ENCODE assay signal across 27 cellular contexts in genomic region chr19:10398819-10399218, GRCh38. TPM values are rescaled to one million over a fixed set of nuclear protein-coding genes. Genes with fewer than 3 reads are reported as not detected.
A peak's percentile ranks its signal among the peaks of the same experiment; 100 is the strongest.
DNase-seq lines count a peak whose midpoint lies in the region; ATAC-seq, FAIRE-seq and TF ChIP-seq lines count a peak whose summit lies in the region.
"Had no signal": no experiment of that assay in that cellular context is flagged by ENCODE, and none has a peak within 500 bp of the region (broad histone marks: within the 10 kb centered on the region; RNA-seq: fewer than 3 reads in every experiment).

No MANE protein-coding gene starts in this region.

- peak overlapping the region; percentile 61 to 84 for H3K27ac ChIP-seq in right atrium auricular region
- peak overlapping the region; percentile 12; the same call in 1 of the 3 replicates for H3K27ac ChIP-seq in K562 (ENCODE audit: extremely low read depth, low read depth, low read length)
- peak overlapping the region; percentile 70 for H3K27ac ChIP-seq in skeletal muscle tissue (ENCODE audit: low read depth, low read length)
- H3K27ac ChIP-seq: 22Rv1, epithelial cell of prostate, skin epidermis, thoracic aorta had no signal

- H3K36me3 ChIP-seq in right atrium auricular region (peaks cover 21% of the 10 kb centered on the region), K562 (ENCODE audit: control insufficient read depth, insufficient read depth, low read length) (peaks cover 67% of the 10 kb centered on the region; the same call in 2 of the 3 replicates), skeletal muscle tissue (ENCODE audit: control insufficient read depth in 3 of 3, insufficient read depth in 3 of 3, low read length in 3 of 3) (peaks cover 9 to 22% (median 20%) of the 10 kb centered on the region in 3 donors)

- no peaks in the 10 kb centered on the region for H3K9me3 Mint-ChIP-seq in T-helper 2 cell treated with Interferon-gamma antibody and Interleukin-4, amounts not matched to agents 5 μg/mL and 100 μg/mL, for 36 hours
- H3K9me3 Mint-ChIP-seq: activated CD4-positive, alpha-beta memory T cell treated with anti-CD3 and anti-CD28 coated beads, Interleukin-2, amount 10 ng/mL, durations not matched to agents 7 days and 5 days; CD14-positive monocyte; stimulated activated naive CD8-positive, alpha-beta T cell treated with anti-CD3 and anti-CD28 coated beads, Interleukin-15, Interleukin-2, amounts not matched to agents 100 ng/mL and 50 ng/mL, for 24 hours had no signal

- DNase-seq in T-helper 2 cell treated with Interferon-gamma antibody and Interleukin-4, amounts not matched to agents 5 μg/mL and 100 μg/mL, for 36 hours (ENCODE audit: low spot score), result no peak
- DNase-seq in T-helper 2 cell (no peak), right atrium auricular region (ENCODE audit: low spot score) (no peak), left cardiac atrium (no peak), K562 (ENCODE audit: extremely low read depth in 1 of 4, low spot score in 3 of 4) (peak; percentile 36 to 61 (median 40)), NCI-H2171 treated with DMSO at 0.1 percent for 48 hours (lab: John Stamatoyannopoulos, UW) (no peak), NCI-H345 (lab: John Stamatoyannopoulos, UW) (no peak)
- DNase-seq: activated CD4-positive, alpha-beta memory T cell treated with anti-CD3 and anti-CD28 coated beads, Interleukin-2, amount 10 ng/mL, durations not matched to agents 7 days and 5 days; activated CD4-positive, alpha-beta T cell treated with anti-CD3 and anti-CD28 coated beads for 1 hour; activated gamma-delta T cell treated with Interleukin-2 at 50 U/mL for 16 hours; amygdala; DMS79 treated with DMSO at 0.1 percent for 48 hours; effector CD4-positive, alpha-beta T cell; GF-D8; Karpas-422; NCI-H2029 treated with DMSO at 0.1 percent for 48 hours; NCI-H526; occipital lobe; SHP77 treated with DMSO at 0.1 percent for 48 hours had no signal

- in situ Hi-C loops in K562 (cut with MboI), result no loop called here

- H3K27me3 Mint-ChIP-seq in T-helper 2 cell treated with Interferon-gamma antibody and Interleukin-4, amounts not matched to agents 5 μg/mL and 100 μg/mL, for 36 hours (ENCODE audit: low read depth), result no peaks in the 10 kb centered on the region
- H3K27me3 Mint-ChIP-seq: activated CD4-positive, alpha-beta memory T cell treated with anti-CD3 and anti-CD28 coated beads, Interleukin-2, amount 10 ng/mL, durations not matched to agents 7 days and 5 days; stimulated activated naive CD8-positive, alpha-beta T cell treated with anti-CD3 and anti-CD28 coated beads, Interleukin-15, Interleukin-2, amounts not matched to agents 100 ng/mL and 50 ng/mL, for 24 hours had no signal

- H3K9me1 ChIP-seq in K562 (ENCODE audit: control insufficient read depth, insufficient read depth, low read length), result no peaks in the 10 kb centered on the region

- H3K9ac ChIP-seq in K562 (ENCODE audit: insufficient read depth in 1 of 2, low read depth in 2 of 2, low read length in 2 of 2) (peak overlapping the region; percentile 3 to 37), skeletal muscle tissue (ENCODE audit: low read depth in 1 of 3, low read length in 3 of 3) (peak overlapping the region in 1 of 3 donors; percentile 45)

- H3K4me1 ChIP-seq in right atrium auricular region (peaks cover 0 to 52% of the 10 kb centered on the region in 2 donors), K562 (replicated peaks in 1 of 2; ENCODE audit: control insufficient read depth in 2 of 2, insufficient read depth in 2 of 2, low read length in 2 of 2) (peaks cover 18 to 37% of the 10 kb centered on the region in 2 experiments), skeletal muscle tissue (ENCODE audit: control insufficient read depth in 3 of 3, insufficient read depth in 3 of 3, low read length in 3 of 3) (peaks cover 48 to 61% (median 50%) of the 10 kb centered on the region in 3 donors)

- no peak for ATAC-seq in left cardiac atrium
- ATAC-seq in K562, result no peak

- peaks cover 30% of the 10 kb centered on the region for H4K20me1 ChIP-seq in K562 (replicated peaks; ENCODE audit: control insufficient read depth, insufficient read depth, low read length)

- H3K79me2 ChIP-seq in K562 (ENCODE audit: control insufficient read depth, insufficient read depth, low read length), result peaks cover 74% of the 10 kb centered on the region

- TF ChIP-seq CTCF in right atrium auricular region (IDR thresholded peaks at IDR 0.05) (no peak), K562 (IDR thresholded peaks at IDR 0.05 in 2 of 3, conservative IDR thresholded peaks at IDR 0.05 in 1 of 3; ENCODE audit: insufficient read depth in 2 of 3, low read depth in 1 of 3, low read length in 3 of 3) (no peak)

- intact Hi-C loops in left cardiac atrium (cut with DNase I) (no loop called here), K562 (cut with micrococcal nuclease) (no loop called here)

- H2AFZ ChIP-seq in K562 (ENCODE audit: low read depth, low read length), result no peak overlapping the region

- POLR2A ChIA-PET in K562 (lab: Yijun Ruan, JAX), result interaction anchor here (0.7 to 1.5 kb wide), 2 partner anchors 83 to 258 kb away, joined by 3 read pairs; partner anchors contain the start of gene FDX2

- FAIRE-seq in K562 (lab: Jason Lieb, UNC), result peak; percentile 73
- FAIRE-seq: urothelium cell line had no signal

- TF ChIP-seq EP300 in K562 (IDR thresholded peaks at IDR 0.05; ENCODE audit: low read length), result no peak

- BruUV-seq in K562 (replicated peaks; lab: Mats Ljungman, UMichigan), result no TSS peak

- no peak for TF ChIP-seq POLR2A in K562 (conservative IDR thresholded peaks at IDR 0.05)

- H3K36me3 Mint-ChIP-seq in T-helper 2 cell treated with Interferon-gamma antibody and Interleukin-4, amounts not matched to agents 5 μg/mL and 100 μg/mL, for 36 hours (ENCODE audit: low read depth), result peaks cover 41% of the 10 kb centered on the region

- CTCF ChIA-PET in K562 (lab: Yijun Ruan, JAX; ENCODE audit: low intra/inter-chr PET ratio), result no interaction called here

- H3K4me2 ChIP-seq in K562 (ENCODE audit: insufficient read depth, low read length), result peak overlapping the region; percentile 22; the same call in 1 of the 2 replicates

- TF ChIP-seq RAD21 in K562 (CRISPR knock-in tag; conservative IDR thresholded peaks at IDR 0.05 in 1 of 2, IDR thresholded peaks at IDR 0.05 in 1 of 2), result no peak

- 70% methylated on average over 9 of the region's 9 CpGs for WGBS in K562 (ENCODE audit: insufficient coverage, low coverage, missing lambda C conversion rate)

- no peak overlapping the region for H3K4me3 Mint-ChIP-seq in T-helper 2 cell treated with Interferon-gamma antibody and Interleukin-4, amounts not matched to agents 5 μg/mL and 100 μg/mL, for 36 hours
- H3K4me3 Mint-ChIP-seq: activated CD4-positive, alpha-beta memory T cell treated with anti-CD3 and anti-CD28 coated beads, Interleukin-2, amount 10 ng/mL, durations not matched to agents 7 days and 5 days; CD14-positive monocyte; stimulated activated naive CD8-positive, alpha-beta T cell treated with anti-CD3 and anti-CD28 coated beads, Interleukin-15, Interleukin-2, amounts not matched to agents 100 ng/mL and 50 ng/mL, for 24 hours had no signal

- H3K27me3 ChIP-seq in right atrium auricular region (no peaks in the 10 kb centered on the region), K562 (ENCODE audit: control insufficient read depth in 2 of 2, insufficient read depth in 2 of 2, low read length in 2 of 2) (no peaks in the 10 kb centered on the region), skeletal muscle tissue (ENCODE audit: control insufficient read depth in 3 of 3, insufficient read depth in 3 of 3, low read length in 3 of 3) (no peaks in the 10 kb centered on the region)

- H3K4me3 ChIP-seq in right atrium auricular region, result no peak overlapping the region
- no peak overlapping the region for H3K4me3 ChIP-seq in K562
- no peak overlapping the region for H3K4me3 ChIP-seq in skeletal muscle tissue (ENCODE audit: low read length in 3 of 3)
- H3K4me3 ChIP-seq: skin epidermis, thoracic aorta had no signal

- H3K9me3 ChIP-seq in right atrium auricular region (no peaks in the 10 kb centered on the region), K562 (replicated peaks; ENCODE audit: control insufficient read depth, insufficient read depth, low read depth, low read length) (no peaks in the 10 kb centered on the region), skeletal muscle tissue (ENCODE audit: control insufficient read depth in 3 of 3, low read length in 3 of 3) (no peaks in the 10 kb centered on the region)
- H3K9me3 ChIP-seq: thoracic aorta had no signal

- H3K27ac Mint-ChIP-seq in T-helper 2 cell treated with Interferon-gamma antibody and Interleukin-4, amounts not matched to agents 5 μg/mL and 100 μg/mL, for 36 hours, result peak overlapping the region; percentile 3
- H3K27ac Mint-ChIP-seq: activated CD4-positive, alpha-beta memory T cell treated with anti-CD3 and anti-CD28 coated beads, Interleukin-2, amount 10 ng/mL, durations not matched to agents 7 days and 5 days had no signal

- peaks cover 18% of the 10 kb centered on the region for H3K4me1 Mint-ChIP-seq in T-helper 2 cell treated with Interferon-gamma antibody and Interleukin-4, amounts not matched to agents 5 μg/mL and 100 μg/mL, for 36 hours (ENCODE audit: low read depth)

RNA-seq across cellular contexts. Expression of gene CDC37, which starts 4.5 kb away (rescaled TPM):
- total RNA-seq in right atrium auricular region (100 to 1,000 TPM; 130 to 131 TPM), left cardiac atrium (100 to 1,000 TPM; 130 to 156 TPM), K562 (2014; rRNA removed) (374 and 442 TPM in 2 replicates), K562 (2014; rRNA removed; fragmentation: Illumina TruSeq; extraction: Trizol) (92.4 and 108 TPM in 2 replicates), K562 (2015; rRNA removed; fragmentation: Illumina TruSeq; extraction: Trizol) (227 and 233 TPM in 2 replicates), K562 (2021) (220 and 242 TPM in 2 replicates), skeletal muscle tissue (73.1 TPM)
- total RNA-seq in K562 (2011; cell fraction: chromatin; rRNA removed; ENCODE audit: low replicate concordance), result 143 and 313 TPM in 2 replicates
- 204 and 248 TPM in 2 replicates for total RNA-seq in K562 (2011; cell fraction: nucleolus; rRNA removed)
- 196 and 198 TPM in 2 replicates for total RNA-seq in K562 (2011; cell fraction: nucleoplasm; rRNA removed)
- polyA plus RNA-seq in K562 (2011; rRNA removed) (298 and 334 TPM in 2 replicates), K562 (2014; fragmentation: Illumina TruSeq; extraction: Trizol) (188 and 265 TPM in 2 replicates), K562 (2014; fragmentation: Nextera tagmentation; extraction: Ambion mirVana) (10 to 100 TPM in 1 of 2 experiments, 1 to 10 TPM in 1; 6.6 to 12.8 TPM), K562 (2014; rRNA removed) (481 and 538 TPM in 2 replicates)
- 268 and 380 TPM in 2 replicates for polyA plus RNA-seq in K562 (2011; cell fraction: cytosol; rRNA removed)
- polyA plus RNA-seq in K562 (2011; cell fraction: nucleus; rRNA removed), result 1,074 and 1,365 TPM in 2 replicates
- polyA plus RNA-seq in K562 (2012), result 226 and 230 TPM in 2 replicates
- polyA minus RNA-seq in K562 (2011; rRNA and poly(A)+ RNA removed), result 76.0 and 124 TPM in 2 replicates
- polyA minus RNA-seq in K562 (2011; cell fraction: cytosol; rRNA and poly(A)+ RNA removed), result 83.3 and 94.9 TPM in 2 replicates
- polyA minus RNA-seq in K562 (2011; cell fraction: nucleus; rRNA and poly(A)+ RNA removed), result 51.0 and 68.2 TPM in 2 replicates

RNA-seq across cellular contexts. Expression of gene TYK2, which starts 18.4 kb away (rescaled TPM):
- total RNA-seq in right atrium auricular region, result 10 to 100 TPM; 31.7 to 58.8 TPM
- 10 to 100 TPM; 57.3 to 59.3 TPM for total RNA-seq in left cardiac atrium
- 364 and 893 TPM in 2 replicates for total RNA-seq in K562 (2011; cell fraction: chromatin; rRNA removed; ENCODE audit: low replicate concordance)
- 386 and 391 TPM in 2 replicates for total RNA-seq in K562 (2011; cell fraction: nucleolus; rRNA removed)
- total RNA-seq in K562 (2011; cell fraction: nucleoplasm; rRNA removed), result 314 and 336 TPM in 2 replicates
- 132 and 147 TPM in 2 replicates for total RNA-seq in K562 (2014; rRNA removed)
- 56.6 and 57.5 TPM in 2 replicates for total RNA-seq in K562 (2014; rRNA removed; fragmentation: Illumina TruSeq; extraction: Trizol)
- total RNA-seq in K562 (2015; rRNA removed; fragmentation: Illumina TruSeq; extraction: Trizol), result 85.0 and 85.9 TPM in 2 replicates
- 123 and 144 TPM in 2 replicates for total RNA-seq in K562 (2021)
- 51.9 and 75.4 TPM in 2 replicates for polyA plus RNA-seq in K562 (2011; rRNA removed)
- polyA plus RNA-seq in K562 (2011; cell fraction: cytosol; rRNA removed), result 57.5 and 76.1 TPM in 2 replicates
- polyA plus RNA-seq in K562 (2011; cell fraction: nucleus; rRNA removed), result 548 and 794 TPM in 2 replicates
- 111 and 155 TPM in 2 replicates for polyA plus RNA-seq in K562 (2012)
- 125 and 126 TPM in 2 replicates for polyA plus RNA-seq in K562 (2014; fragmentation: Illumina TruSeq; extraction: Trizol)
- 10 to 100 TPM; 15.0 to 19.9 TPM for polyA plus RNA-seq in K562 (2014; fragmentation: Nextera tagmentation; extraction: Ambion mirVana)
- polyA plus RNA-seq in K562 (2014; rRNA removed), result 174 and 182 TPM in 2 replicates
- polyA minus RNA-seq in K562 (2011; rRNA and poly(A)+ RNA removed), result 14.0 and 30.4 TPM in 2 replicates
- polyA minus RNA-seq in K562 (2011; cell fraction: cytosol; rRNA and poly(A)+ RNA removed), result 50.7 and 53.3 TPM in 2 replicates
- polyA minus RNA-seq in K562 (2011; cell fraction: nucleus; rRNA and poly(A)+ RNA removed), result 55.5 and 67.1 TPM in 2 replicates
- total RNA-seq in skeletal muscle tissue, result 38.1 TPM

RNA-seq across cellular contexts. Expression of gene PDE4A, which starts 21.5 kb away (rescaled TPM):
- total RNA-seq in right atrium auricular region, result 1 to 10 TPM; 9.4 to 9.9 TPM
- total RNA-seq in left cardiac atrium, result 10 to 100 TPM; 13.5 to 13.7 TPM
- 30.8 and 75.5 TPM in 2 replicates for total RNA-seq in K562 (2011; cell fraction: chromatin; rRNA removed; ENCODE audit: low replicate concordance)
- total RNA-seq in K562 (2011; cell fraction: nucleolus; rRNA removed), result 29.5 and 33.3 TPM in 2 replicates
- 27.9 and 30.0 TPM in 2 replicates for total RNA-seq in K562 (2011; cell fraction: nucleoplasm; rRNA removed)
- total RNA-seq in K562 (2014; rRNA removed), result 4.2 and 4.7 TPM in 2 replicates
- 3.2 and 3.6 TPM in 2 replicates for total RNA-seq in K562 (2014; rRNA removed; fragmentation: Illumina TruSeq; extraction: Trizol)
- 4.6 and 5.1 TPM in 2 replicates for total RNA-seq in K562 (2015; rRNA removed; fragmentation: Illumina TruSeq; extraction: Trizol)
- total RNA-seq in K562 (2021), result 25.5 and 26.9 TPM in 2 replicates
- 6.0 and 7.6 TPM in 2 replicates for polyA plus RNA-seq in K562 (2011; rRNA removed)
- polyA plus RNA-seq in K562 (2011; cell fraction: cytosol; rRNA removed), result 7.1 and 9.9 TPM in 2 replicates
- 16.4 and 26.9 TPM in 2 replicates for polyA plus RNA-seq in K562 (2011; cell fraction: nucleus; rRNA removed)
- 12.3 and 18.3 TPM in 2 replicates for polyA plus RNA-seq in K562 (2012)
- 15.1 and 16.5 TPM in 2 replicates for polyA plus RNA-seq in K562 (2014; fragmentation: Illumina TruSeq; extraction: Trizol)
- polyA plus RNA-seq in K562 (2014; fragmentation: Nextera tagmentation; extraction: Ambion mirVana), result under 1 TPM; 0.66 to 0.68 TPM
- 14.2 and 14.3 TPM in 2 replicates for polyA plus RNA-seq in K562 (2014; rRNA removed)
- 4.5 and 7.0 TPM in 2 replicates for polyA minus RNA-seq in K562 (2011; rRNA and poly(A)+ RNA removed)
- polyA minus RNA-seq in K562 (2011; cell fraction: cytosol; rRNA and poly(A)+ RNA removed), result 14.0 and 20.1 TPM in 2 replicates
- polyA minus RNA-seq in K562 (2011; cell fraction: nucleus; rRNA and poly(A)+ RNA removed), result 8.8 and 9.9 TPM in 2 replicates
- total RNA-seq in skeletal muscle tissue, result 1.0 TPM

RNA-seq across cellular contexts. Expression of gene ICAM3, which starts 59.4 kb away (rescaled TPM):
- total RNA-seq in right atrium auricular region, result 1 to 10 TPM; 5.3 to 7.1 TPM
- total RNA-seq in left cardiac atrium, result 10 to 100 TPM; 23.4 to 25.3 TPM
- total RNA-seq in K562 (2011; cell fraction: chromatin; rRNA removed; ENCODE audit: low replicate concordance), result 3.1 and 13.6 TPM in 2 replicates
- 13.3 and 15.5 TPM in 2 replicates for total RNA-seq in K562 (2011; cell fraction: nucleolus; rRNA removed)
- total RNA-seq in K562 (2011; cell fraction: nucleoplasm; rRNA removed), result 8.9 and 10.7 TPM in 2 replicates
- total RNA-seq in K562 (2014; rRNA removed), result 28.6 and 33.1 TPM in 2 replicates
- 12.0 and 21.3 TPM in 2 replicates for total RNA-seq in K562 (2014; rRNA removed; fragmentation: Illumina TruSeq; extraction: Trizol)
- 27.8 TPM in 2 replicates for total RNA-seq in K562 (2015; rRNA removed; fragmentation: Illumina TruSeq; extraction: Trizol)
- 39.5 and 42.2 TPM in 2 replicates for total RNA-seq in K562 (2021)
- 24.2 and 25.2 TPM in 2 replicates for polyA plus RNA-seq in K562 (2011; rRNA removed)
- 24.7 and 48.2 TPM in 2 replicates for polyA plus RNA-seq in K562 (2011; cell fraction: cytosol; rRNA removed)
- polyA plus RNA-seq in K562 (2011; cell fraction: nucleus; rRNA removed), result 13.6 and 14.4 TPM in 2 replicates
- 15.9 and 42.8 TPM in 2 replicates for polyA plus RNA-seq in K562 (2012)
- 21.4 and 22.2 TPM in 2 replicates for polyA plus RNA-seq in K562 (2014; fragmentation: Illumina TruSeq; extraction: Trizol)
- 10 to 100 TPM in 1 of 2 experiments, 1 to 10 TPM in 1; 6.5 to 10.8 TPM for polyA plus RNA-seq in K562 (2014; fragmentation: Nextera tagmentation; extraction: Ambion mirVana)
- 29.7 and 31.1 TPM in 2 replicates for polyA plus RNA-seq in K562 (2014; rRNA removed)
- polyA minus RNA-seq in K562 (2011; rRNA and poly(A)+ RNA removed), result 8.3 and 11.0 TPM in 2 replicates
- polyA minus RNA-seq in K562 (2011; cell fraction: cytosol; rRNA and poly(A)+ RNA removed), result 18.0 and 18.9 TPM in 2 replicates
- 4.7 and 5.1 TPM in 2 replicates for polyA minus RNA-seq in K562 (2011; cell fraction: nucleus; rRNA and poly(A)+ RNA removed)
- 8.4 TPM for total RNA-seq in skeletal muscle tissue

Comparison
In these comparisons a context has a peak if more than half of its experiments do, and no peak if none do; other contexts are left out.
1. DNase-seq: peak in K562 (4 of 4); none in T-helper 2 cell treated with Interferon-gamma antibody and Interleukin-4, amounts not matched to agents 5 μg/mL and 100 μg/mL, for 36 hours (single experiment), T-helper 2 cell (0 of 5), right atrium auricular region (single experiment), left cardiac atrium (single experiment), NCI-H2171 treated with DMSO at 0.1 percent for 48 hours (single experiment) and NCI-H345 (single experiment).
2. H3K27ac ChIP-seq: peak in every context shown above with its lines; median percentile 72 in right atrium auricular region; 70 in skeletal muscle tissue; 12 in K562.